14 cellular contexts compared by ENCODE assay signal in genomic region chr4:123674752-123675151, GRCh38.
A peak's percentile ranks its signal among the peaks of the same experiment; 100 is the strongest.
DNase-seq lines count a peak whose midpoint lies in the region; ATAC-seq and TF ChIP-seq lines count a peak whose summit lies in the region.
"Had no signal": no experiment of that assay in that cellular context is flagged by ENCODE, and none has a peak within 500 bp of the region (broad histone marks: within the 10 kb centered on the region; RNA-seq: fewer than 3 reads in every experiment).

No MANE protein-coding gene starts in this region.

- TF ChIP-seq CTCF in IMR-90 (conservative IDR thresholded peaks at IDR 0.05; ENCODE audit: low read depth, low read length) = no peak
- no peak for TF ChIP-seq CTCF in gastrocnemius medialis (IDR thresholded peaks at IDR 0.05 in 4 of 5, conservative IDR thresholded peaks at IDR 0.05 in 1 of 5)

- no peak overlapping the region for H2BK20ac ChIP-seq in IMR-90 (ENCODE audit: low read depth, low read length)

- dilution Hi-C loops in IMR-90 (cut with HindIII; ENCODE audit: low sequenced_read_pairs, unreplicated experiment) = no loop called here

- no peak overlapping the region for H4K8ac ChIP-seq in IMR-90 (ENCODE audit: low read depth in 2 of 2, low read length in 2 of 2)

- H3K79me1 ChIP-seq in IMR-90 (ENCODE audit: low read depth in 1 of 2, low read length in 2 of 2) = no peaks in the 10 kb centered on the region

- H3K27me3 ChIP-seq in IMR-90 (ENCODE audit: control insufficient read depth, insufficient read depth, low read length) (no peaks in the 10 kb centered on the region), adipocyte (replicated peaks; ENCODE audit: control insufficient read depth, insufficient read depth, low read length) (no peaks in the 10 kb centered on the region), gastrocnemius medialis (no peaks in the 10 kb centered on the region)

- peak overlapping the region; percentile 14; the same call in 1 of the 2 replicates for H2BK120ac ChIP-seq in IMR-90 (ENCODE audit: low read depth, low read length)

- in situ Hi-C loops in IMR-90 (cut with MboI; ENCODE audit: low sequenced_read_pairs) = no loop called here
- in situ Hi-C loops in gastrocnemius medialis (cut with MboI; ENCODE audit: low sequenced_read_pairs in 4 of 4) = loop anchor here in 2 of 4 donors (25.0 kb wide), 2 partner anchors 112 to 262 kb away; no protein-coding TSS in a partner anchor

- H4K5ac ChIP-seq in IMR-90 (ENCODE audit: low read depth, low read length) = no peak overlapping the region; the same call in 1 of the 2 replicates

- no peak overlapping the region for H2BK5ac ChIP-seq in IMR-90 (ENCODE audit: low read depth, low read length, poor library complexity, severe bottlenecking)

- H3K36me3 ChIP-seq in IMR-90 (ENCODE audit: control insufficient read depth, insufficient read depth, low read length) (no peaks in the 10 kb centered on the region), adipocyte (ENCODE audit: control insufficient read depth, insufficient read depth, low read length, severe bottlenecking) (no peaks in the 10 kb centered on the region), gastrocnemius medialis (no peaks in the 10 kb centered on the region)
- H3K36me3 ChIP-seq: BE2C had no signal

- H3K36me3 Mint-ChIP-seq in immature natural killer cell = no peaks in the 10 kb centered on the region

- H2AK5ac ChIP-seq in IMR-90 (ENCODE audit: low read depth, low read length) = no peak overlapping the region

- peaks cover 5 to 13% of the 10 kb centered on the region in 2 donors for H3K4me1 Mint-ChIP-seq in immature natural killer cell

- no peak overlapping the region for H2BK15ac ChIP-seq in IMR-90 (ENCODE audit: low read depth, low read length)

- CTCF ChIA-PET in IMR-90 (lab: Yijun Ruan, JAX) = no interaction called here

- H3K4me2 ChIP-seq in IMR-90 (ENCODE audit: low read depth, low read length) = no peak overlapping the region

- H3K9me3 ChIP-seq in IMR-90 (ENCODE audit: control insufficient read depth, insufficient read depth, low read length) (no peaks in the 10 kb centered on the region), adipocyte (ENCODE audit: control insufficient read depth, low read length) (no peaks in the 10 kb centered on the region), gastrocnemius medialis (no peaks in the 10 kb centered on the region)
- H3K9me3 ChIP-seq: BE2C had no signal

- no peak overlapping the region for H2AK9ac ChIP-seq in IMR-90 (replicated peaks; ENCODE audit: low read depth, low read length, poor library complexity)

- peaks cover 4% of the 10 kb centered on the region; the same call in 1 of the 2 replicates for H3K4me1 ChIP-seq in IMR-90 (ENCODE audit: control insufficient read depth, insufficient read depth, low read length)
- H3K4me1 ChIP-seq in adipocyte (ENCODE audit: control insufficient read depth, insufficient read depth, low read length) = peaks cover 9% of the 10 kb centered on the region
- peaks cover 21 to 22% of the 10 kb centered on the region in 2 donors for H3K4me1 ChIP-seq in gastrocnemius medialis
- H3K4me1 ChIP-seq: BE2C had no signal

- H3K4ac ChIP-seq in IMR-90 (ENCODE audit: low read depth, low read length) = no peak overlapping the region

- DNase-seq in IMR-90 (no peak), adipocyte (ENCODE audit: low read depth) (peak; percentile 44), iris pigment epithelial cell (ENCODE audit: low read depth) (peak; percentile 78), gastrocnemius medialis (no peak), immature natural killer cell (no peak), DMS79 (lab: John Stamatoyannopoulos, UW) (no peak)
- DNase-seq: BE2C, Karpas-422, NCI-H1694 treated with DMSO at 0.1 percent for 48 hours, NCI-H2081 treated with DMSO at 0.1 percent for 48 hours, NCI-H2171 treated with DMSO at 0.1 percent for 48 hours, NCI-H524 treated with DMSO at 0.1 percent for 48 hours, NCI-H82 had no signal

- WGBS in IMR-90 (ENCODE audit: extremely low coverage in 2 of 2, insufficient read length in 1 of 2), 2 experiments = 80% methylated on average over 1 of the region's 1 CpG; no CpG with 5 or more reads in 1 of the 2 experiments

- H3K9me1 ChIP-seq in IMR-90 (ENCODE audit: insufficient read depth, low read length) = no peaks in the 10 kb centered on the region

- H3K9ac ChIP-seq in IMR-90 (ENCODE audit: low read depth, low read length) (no peak overlapping the region), adipocyte (ENCODE audit: low read length) (no peak overlapping the region)

- H4K20me1 ChIP-seq in IMR-90 (ENCODE audit: insufficient read depth, low read length) = no peaks in the 10 kb centered on the region

- H3K4me3 ChIP-seq in IMR-90 (ENCODE audit: insufficient read depth, low read depth, low read length) (no peak overlapping the region), adipocyte (ENCODE audit: low read length) (no peak overlapping the region), gastrocnemius medialis (no peak overlapping the region)

- no peak for TF ChIP-seq RAD21 in IMR-90 (IDR thresholded peaks at IDR 0.05; ENCODE audit: low read length)

- POLR2A ChIA-PET in IMR-90 (lab: Charles Lee; ENCODE audit: unreplicated experiment) = no interaction called here

- intact Hi-C loops in IMR-90 (cut with micrococcal nuclease) = no loop called here
- intact Hi-C loops in gastrocnemius medialis (cut with DNase I; ENCODE audit: low total_unique reads) = loop anchor here (2.0 to 10.0 kb wide), 4 partner anchors 153 to 343 kb away; partner anchors contain the start of gene SPRY1

- no peak overlapping the region for H3K56ac ChIP-seq in IMR-90 (ENCODE audit: extremely low read depth, insufficient read depth, low read length)

- no peak overlapping the region for H3K23ac ChIP-seq in IMR-90 (ENCODE audit: low read depth, low read length)

- peaks cover 0 to 2% (median 0%) of the 10 kb centered on the region in 6 donors for H3K9me3 Mint-ChIP-seq in immature natural killer cell

- peaks cover 2 to 10% (median 2%) of the 10 kb centered on the region in 3 donors for H3K27me3 Mint-ChIP-seq in immature natural killer cell (ENCODE audit: low read depth in 3 of 3)

- no peak overlapping the region for H2AFZ ChIP-seq in IMR-90 (replicated peaks; ENCODE audit: low read length, poor library complexity)

- H3K14ac ChIP-seq in IMR-90 (replicated peaks; ENCODE audit: low read depth, low read length) = no peak overlapping the region

- H3K18ac ChIP-seq in IMR-90 (ENCODE audit: low read depth, low read length) = no peak overlapping the region

- H3K27ac ChIP-seq in IMR-90 (ENCODE audit: insufficient read depth, low read length) (no peak overlapping the region), gastrocnemius medialis (peak overlapping the region; percentile 67 to 75 (median 68))

- no peak overlapping the region for H3K4me3 Mint-ChIP-seq in immature natural killer cell

- no TSS peak for BruUV-seq in IMR-90 (replicated peaks; lab: Mats Ljungman, UMichigan)

- no peak overlapping the region for H4K91ac ChIP-seq in IMR-90 (ENCODE audit: insufficient read depth, low read depth, low read length)

- no peak for ATAC-seq in IMR-90 (ENCODE audit: low read depth)
- no peak for ATAC-seq in gastrocnemius medialis
- ATAC-seq in HG02623 (IDR thresholded peaks at IDR 0.05; ENCODE audit: unreplicated experiment) = no peak

- no peak overlapping the region for H3K27ac Mint-ChIP-seq in immature natural killer cell

- TF ChIP-seq POLR2A in IMR-90 (IDR thresholded peaks at IDR 0.05; ENCODE audit: low read depth, low read length) (no peak), gastrocnemius medialis (IDR thresholded peaks at IDR 0.05) (no peak)

TF ChIP-seq in IMR-90, 13 proteins besides CTCF, POLR2A, EP300 and RAD21:
- TF ChIP-seq USF2 (IDR thresholded peaks at IDR 0.05; ENCODE audit: low read depth, low read length) (no peak), SMC3 (IDR thresholded peaks at IDR 0.05; ENCODE audit: low read depth, low read length) (no peak), MAZ (IDR thresholded peaks at IDR 0.05; ENCODE audit: borderline replicate concordance, low read depth, low read length) (no peak), RFX5 (IDR thresholded peaks at IDR 0.05; ENCODE audit: low read depth, low read length) (no peak), MXI1 (IDR thresholded peaks at IDR 0.05; ENCODE audit: borderline replicate concordance, low read depth, low read length) (no peak), CEBPB (IDR thresholded peaks at IDR 0.05; ENCODE audit: low read depth, low read length) (no peak), CHD1 (IDR thresholded peaks at IDR 0.05; ENCODE audit: low read depth, low read length) (no peak), FOS (IDR thresholded peaks at IDR 0.05; ENCODE audit: low read depth, low read length) (no peak), NFE2L2 (IDR thresholded peaks at IDR 0.05; ENCODE audit: low read depth, low read length) (no peak), BHLHE40 (IDR thresholded peaks at IDR 0.05; ENCODE audit: low read depth, low read length) (no peak), ELK1 (IDR thresholded peaks at IDR 0.05; ENCODE audit: borderline replicate concordance, low read depth, low read length) (no peak), RCOR1 (IDR thresholded peaks at IDR 0.05; ENCODE audit: insufficient replicate concordance, low read length) (no peak), MAFK (IDR thresholded peaks at IDR 0.05; ENCODE audit: low read depth, low read length) (no peak)

Comparison
In these comparisons a context has a peak if more than half of its experiments do, and no peak if none do; other contexts are left out.
1. DNase-seq: peak in adipocyte (single experiment) and iris pigment epithelial cell (single experiment); none in IMR-90 (single experiment), gastrocnemius medialis (0 of 2), immature natural killer cell (0 of 3) and DMS79 (single experiment).